Comparison of ENCODE assay signal across 8 cellular contexts in the genomic region with DNA sequence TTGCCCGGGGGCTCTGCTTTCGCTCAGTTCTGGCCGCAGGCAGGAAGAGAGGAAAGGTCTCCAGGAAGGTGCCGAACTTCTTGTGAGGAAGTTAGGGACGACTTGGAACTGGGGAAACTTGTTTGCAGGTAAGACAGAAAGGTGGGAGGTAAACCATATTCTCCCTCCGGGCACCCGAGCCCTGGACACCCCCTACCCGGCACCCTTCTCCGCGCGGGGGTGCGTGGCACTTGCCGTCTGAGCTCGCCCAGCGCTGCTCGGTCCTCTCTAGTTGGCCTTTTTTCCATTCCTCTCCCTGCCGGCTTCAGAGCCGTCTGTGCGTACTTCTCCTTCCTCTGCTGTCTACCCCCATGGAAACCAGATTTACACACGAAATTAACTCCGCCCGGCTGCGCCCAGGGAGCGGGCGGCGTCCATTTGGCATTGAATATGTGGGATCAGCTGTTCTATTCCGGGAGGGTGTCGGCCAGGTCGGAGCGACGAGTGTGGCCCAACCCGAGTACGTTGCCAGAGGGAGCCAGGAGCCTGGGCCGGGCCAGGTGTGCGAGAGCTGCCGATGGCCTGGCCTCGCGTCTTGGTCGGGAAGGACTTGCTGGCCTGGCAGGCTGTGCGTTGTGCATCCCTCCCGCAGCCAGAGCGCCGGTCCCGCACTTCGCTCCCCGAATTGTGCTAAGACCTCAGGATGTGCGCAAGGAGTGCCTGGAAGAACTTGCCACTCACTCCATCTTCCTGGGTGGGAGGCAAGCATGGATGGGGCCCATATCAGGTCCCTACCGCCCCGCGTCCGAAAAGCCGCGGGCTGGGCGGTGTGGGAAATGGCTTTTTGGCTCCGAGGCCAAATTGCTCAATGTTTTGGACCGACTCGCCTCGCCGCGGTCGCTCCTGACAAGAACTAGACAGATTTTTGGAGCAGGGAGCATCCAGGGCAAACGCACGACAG. TPM values are rescaled to one million over a fixed set of nuclear protein-coding genes. Genes with fewer than 3 reads are reported as not detected.
DNase-seq lines count a peak whose midpoint lies in the region; ATAC-seq and TF ChIP-seq lines count a peak whose summit lies in the region.

No MANE protein-coding gene starts in this region.

- peak overlapping the region; percentile 24 to 32 for H3K4me3 ChIP-seq in Panc1 (ENCODE audit: low read depth in 2 of 2, low read length in 2 of 2)
- peak overlapping the region; percentile 17 to 30 for H3K4me3 ChIP-seq in prostate gland

- peak; percentile 24 for DNase-seq in EL
- no peak for DNase-seq in Panc1 (ENCODE audit: low read depth, low spot score)
- DNase-seq in Right ventricle myocardium superior, result peak; percentile 77
- no peak for DNase-seq in prostate gland (ENCODE audit: low spot score)
- no peak for DNase-seq in hippocampal formation (lab: John Stamatoyannopoulos, UW)
- no peak for DNase-seq in NCI-H1694 (lab: John Stamatoyannopoulos, UW)

- BruUV-seq in Panc1 (replicated peaks; lab: Mats Ljungman, UMichigan), result no TSS peak

- ATAC-seq in Panc1 (no peak), Right ventricle myocardium superior (ENCODE audit: poor library complexity) (peak; percentile 11), GM21360 (IDR thresholded peaks at IDR 0.05; ENCODE audit: unreplicated experiment) (no peak), GM21825 (IDR thresholded peaks at IDR 0.05; ENCODE audit: unreplicated experiment) (no peak)

- intact Hi-C loops in Panc1 (cut with micrococcal nuclease; ENCODE audit: unreplicated experiment), result loop anchor here (10.0 kb wide), 2 partner anchors 1026 to 1216 kb away; no protein-coding TSS in a partner anchor
- intact Hi-C loops in Right ventricle myocardium superior (cut with DNase I), result loop anchor here (5.0 to 10.0 kb wide), 6 partner anchors 298 to 1996 kb away; no protein-coding TSS in a partner anchor
- intact Hi-C loops in prostate gland (cut with DNase I), result loop anchor here (5.0 to 10.0 kb wide), 6 partner anchors 298 to 1996 kb away; no protein-coding TSS in a partner anchor

- WGBS in prostate gland, result 7% methylated on average over 62 of the region's 63 CpGs

- H3K9me3 ChIP-seq in Panc1 (ENCODE audit: control insufficient read depth, insufficient read depth, low read depth, low read length) (no peaks in the 10 kb centered on the region), prostate gland (no peaks in the 10 kb centered on the region)

- CTCF ChIA-PET in Panc1 (lab: Charles Lee), result no interaction called here

- peaks cover 5% of the 10 kb centered on the region; the same call in 1 of the 2 replicates for H3K4me1 ChIP-seq in Panc1 (ENCODE audit: control insufficient read depth, insufficient read depth, low read length)
- H3K4me1 ChIP-seq in prostate gland (replicated peaks), result peaks cover 3% of the 10 kb centered on the region

- in situ Hi-C loops in Panc1 (cut with HindIII; ENCODE audit: low pct_unique_long_range_greater_than_20kb, low sequenced_read_pairs), result no loop called here

- H3K27ac ChIP-seq in Panc1 (ENCODE audit: low read length) (no peak overlapping the region), prostate gland (peak overlapping the region; percentile 9 to 39)

- TF ChIP-seq CTCF in Panc1 (IDR thresholded peaks at IDR 0.05) (no peak), prostate gland (IDR thresholded peaks at IDR 0.05) (no peak)

- H3K27me3 ChIP-seq in Panc1 (ENCODE audit: control insufficient read depth, insufficient read depth, low read length), result peaks cover 11% of the 10 kb centered on the region; the same call in 1 of the 2 replicates
- peaks cover 18% of the 10 kb centered on the region for H3K27me3 ChIP-seq in prostate gland (replicated peaks; ENCODE audit: insufficient read depth)

- no peaks in the 10 kb centered on the region for H3K36me3 ChIP-seq in Panc1 (ENCODE audit: control insufficient read depth, insufficient read depth, low read length)
- no peaks in the 10 kb centered on the region for H3K36me3 ChIP-seq in prostate gland

- no peak for TF ChIP-seq POLR2A in prostate gland (IDR thresholded peaks at IDR 0.05)

- POLR2A ChIA-PET in Panc1 (lab: Charles Lee), result interaction anchor here (0.6 kb wide), 1 partner anchor 112 kb away, joined by 4 read pairs; no protein-coding TSS in a partner anchor

RNA-seq across cellular contexts. Expression of a gene that starts 1.7 kb away (rescaled TPM):
- 0.15 TPM for total RNA-seq in Panc1 (2021; ENCODE audit: unreplicated experiment)
- not detected for polyA plus RNA-seq in Panc1 (2012; ENCODE audit: insufficient read length)
- total RNA-seq in Right ventricle myocardium superior, result 29.8 TPM
- total RNA-seq in prostate gland, result 10 to 100 TPM in 1 of 2 donors, 1 to 10 TPM in 1; 5.8 to 82.2 TPM

Comparison
In these comparisons a context has a peak if more than half of its experiments do, and no peak if none do; other contexts are left out.
1. DNase-seq: peak in EL (single experiment) and Right ventricle myocardium superior (single experiment); none in Panc1 (single experiment), prostate gland (single experiment), hippocampal formation (0 of 2) and NCI-H1694 (single experiment).